1 cellular context compared by ENCODE assay signal in the genomic region with DNA sequence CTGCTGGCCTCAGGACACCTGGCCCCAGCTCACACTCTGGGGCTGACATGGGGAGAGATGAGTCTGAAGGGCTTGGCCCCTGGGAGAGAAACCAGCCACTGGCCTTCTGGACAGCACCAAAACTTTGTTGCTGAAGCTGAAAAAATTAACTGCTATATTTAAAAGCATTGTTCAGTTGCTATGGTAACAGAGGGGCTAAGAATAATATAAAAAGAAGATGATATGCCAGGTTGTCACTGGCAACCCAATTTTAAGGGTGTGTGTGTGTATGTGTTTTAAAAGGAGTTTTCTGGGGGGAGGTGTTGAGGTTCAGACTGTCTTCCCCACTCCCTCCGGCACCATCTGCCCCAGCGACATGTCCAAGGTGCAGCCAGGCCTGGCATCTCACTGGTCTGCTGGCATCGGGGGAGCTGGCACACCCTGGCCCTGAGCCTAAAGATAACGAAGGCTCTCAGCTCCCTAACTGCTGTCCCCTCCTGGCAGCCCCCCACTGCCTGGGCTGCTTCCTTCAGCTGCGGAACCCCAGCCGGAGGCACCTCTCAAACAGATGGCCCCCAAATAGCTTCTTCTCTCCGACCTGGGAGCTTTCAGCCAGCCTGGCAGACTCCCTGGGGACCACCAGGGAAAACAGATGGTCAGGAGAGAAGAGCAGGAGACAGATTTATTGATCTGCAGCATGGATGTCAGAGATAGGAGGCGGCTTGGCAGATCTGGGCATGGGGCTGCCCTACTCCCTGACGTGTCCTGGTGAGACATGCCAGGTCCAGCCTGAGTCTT.
TF ChIP-seq lines count a peak whose summit lies in the region.

No MANE protein-coding gene starts in this region.

TF ChIP-seq in GM12878, 131 proteins besides CTCF, POLR2A, EP300 and RAD21:
- peak; percentile 76; the same call in 1 of the 2 replicates for TF ChIP-seq BMI1 (IDR thresholded peaks at IDR 0.05; ENCODE audit: borderline replicate concordance)
- no peak for TF ChIP-seq NFIC (IDR thresholded peaks at IDR 0.05; ENCODE audit: low read depth, low read length)
